12 cellular contexts compared by ENCODE assay signal in genomic region chr5:148981353-148981752, GRCh38.
"Had no signal": no experiment of that assay in that cellular context is flagged by ENCODE, and none has a peak within 500 bp of the region (broad histone marks: within the 10 kb centered on the region; RNA-seq: fewer than 3 reads in every experiment).

No MANE protein-coding gene starts in this region.

- DNase-seq: activated CD4-positive, alpha-beta memory T cell treated with anti-CD3 and anti-CD28 coated beads for 36 hours; activated CD8-positive, alpha-beta memory T cell treated with anti-CD3 and anti-CD28 coated beads, Interleukin-2, amount 10 ng/mL, durations not matched to agents 7 days and 5 days; activated naive CD4-positive, alpha-beta T cell treated with anti-CD3 and anti-CD28 coated beads, Interleukin-2, amount 10 ng/mL, durations not matched to agents 7 days and 5 days; activated T-cell treated with anti-CD3 and anti-CD28 coated beads, Interleukin-2, amount 50 U/mL, for 1 hour; glutamatergic neuron; retina; stimulated activated CD4-positive, alpha-beta T cell treated with anti-CD3 and anti-CD28 coated beads, Interleukin-2, amount 100 ng/mL, for 48 hours; stimulated activated naive CD4-positive, alpha-beta T cell; substantia nigra had no signal

- H3K9me3 Mint-ChIP-seq: activated CD4-positive, alpha-beta memory T cell treated with anti-CD3 and anti-CD28 coated beads for 36 hours; activated naive CD4-positive, alpha-beta T cell treated with anti-CD3 and anti-CD28 coated beads, Interleukin-2, amount 10 ng/mL, durations not matched to agents 7 days and 5 days; type B pancreatic cell had no signal

- H3K27ac Mint-ChIP-seq: activated CD4-positive, alpha-beta memory T cell treated with anti-CD3 and anti-CD28 coated beads for 36 hours; activated CD8-positive, alpha-beta memory T cell treated with anti-CD3 and anti-CD28 coated beads, Interleukin-2, amount 10 ng/mL, durations not matched to agents 7 days and 5 days; activated naive CD4-positive, alpha-beta T cell treated with anti-CD3 and anti-CD28 coated beads, Interleukin-2, amount 10 ng/mL, durations not matched to agents 7 days and 5 days; type B pancreatic cell had no signal

- H3K4me3 Mint-ChIP-seq: activated CD4-positive, alpha-beta memory T cell treated with anti-CD3 and anti-CD28 coated beads for 36 hours; activated CD8-positive, alpha-beta memory T cell treated with anti-CD3 and anti-CD28 coated beads, Interleukin-2, amount 10 ng/mL, durations not matched to agents 7 days and 5 days; activated naive CD4-positive, alpha-beta T cell treated with anti-CD3 and anti-CD28 coated beads, Interleukin-2, amount 10 ng/mL, durations not matched to agents 7 days and 5 days; type B pancreatic cell had no signal

- H3K36me3 Mint-ChIP-seq: activated CD4-positive, alpha-beta memory T cell treated with anti-CD3 and anti-CD28 coated beads for 36 hours; activated CD8-positive, alpha-beta memory T cell treated with anti-CD3 and anti-CD28 coated beads, Interleukin-2, amount 10 ng/mL, durations not matched to agents 7 days and 5 days; activated naive CD4-positive, alpha-beta T cell treated with anti-CD3 and anti-CD28 coated beads, Interleukin-2, amount 10 ng/mL, durations not matched to agents 7 days and 5 days; type B pancreatic cell had no signal

- H3K27ac ChIP-seq: VCaP had no signal

- H3K27me3 Mint-ChIP-seq: type B pancreatic cell had no signal

- ATAC-seq: activated CD8-positive, alpha-beta memory T cell treated with anti-CD3 and anti-CD28 coated beads, Interleukin-2, amount 10 ng/mL, durations not matched to agents 7 days and 5 days had no signal

- H3K4me1 Mint-ChIP-seq: activated CD8-positive, alpha-beta memory T cell treated with anti-CD3 and anti-CD28 coated beads, Interleukin-2, amount 10 ng/mL, durations not matched to agents 7 days and 5 days; activated naive CD4-positive, alpha-beta T cell treated with anti-CD3 and anti-CD28 coated beads, Interleukin-2, amount 10 ng/mL, durations not matched to agents 7 days and 5 days had no signal

- H3K4me3 ChIP-seq: lung had no signal
